ENCODE assay signal across 12 cellular contexts in the genomic region with DNA sequence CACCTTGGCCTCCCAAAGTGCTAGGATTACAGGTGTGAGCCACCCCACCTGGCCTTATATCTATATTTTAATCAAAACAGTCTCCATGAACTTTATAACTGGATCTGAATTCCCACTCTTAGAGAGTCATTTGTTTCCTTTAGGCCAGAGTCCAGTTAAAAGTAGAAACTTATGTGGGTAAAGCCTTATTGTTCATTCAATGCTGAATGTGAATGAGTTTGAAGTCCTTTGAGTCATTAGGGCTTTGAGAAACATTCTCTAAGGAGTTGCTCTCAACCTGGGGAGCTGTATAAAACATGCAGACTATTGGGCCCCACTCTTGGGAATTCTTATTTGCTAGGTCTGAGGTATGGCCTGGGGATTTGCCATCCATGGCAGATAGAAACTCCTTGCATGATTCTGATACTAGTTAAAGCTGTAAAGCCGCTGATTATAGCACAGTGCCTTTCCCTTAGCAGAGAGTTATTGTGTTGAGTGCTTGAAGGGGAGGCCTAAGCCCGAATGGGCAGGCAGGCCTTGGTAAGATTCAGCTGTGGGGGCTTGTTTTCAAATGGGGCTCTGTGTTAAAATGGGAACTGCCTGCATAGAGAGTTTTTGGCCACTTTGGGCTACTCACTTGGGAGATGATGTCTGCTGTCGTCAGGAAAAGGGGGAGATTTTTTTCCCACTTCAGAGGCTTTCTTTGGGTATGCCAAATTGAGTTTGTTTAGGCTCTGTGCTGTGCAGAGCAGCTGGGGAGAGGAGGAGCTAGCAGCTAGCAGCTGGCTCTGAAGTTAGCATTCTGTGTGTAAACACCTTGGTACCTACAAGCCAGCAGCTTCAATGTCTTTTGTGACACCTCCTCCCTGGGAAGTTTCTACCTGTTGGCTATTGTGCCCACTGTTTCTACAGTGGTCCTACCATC.
A peak's percentile ranks its signal among the peaks of the same experiment; 100 is the strongest.
DNase-seq lines count a peak whose midpoint lies in the region; ATAC-seq, FAIRE-seq and TF ChIP-seq lines count a peak whose summit lies in the region.
"Had no signal": no experiment of that assay in that cellular context is flagged by ENCODE, and none has a peak within 500 bp of the region (broad histone marks: within the 10 kb centered on the region; RNA-seq: fewer than 3 reads in every experiment).

No MANE protein-coding gene starts in this region.

- no peaks in the 10 kb centered on the region for H3K79me2 ChIP-seq in H9 (ENCODE audit: insufficient read depth, low read length)
- H3K79me2 ChIP-seq in H1 (ENCODE audit: control insufficient read depth in 1 of 2, insufficient read depth in 2 of 2, low read length in 2 of 2): no peaks in the 10 kb centered on the region
- H3K79me2 ChIP-seq in parathyroid adenoma: no peaks in the 10 kb centered on the region

- no peak overlapping the region for H3K18ac ChIP-seq in H9 (ENCODE audit: insufficient read length, low read depth, low read length)
- peak overlapping the region; percentile 49; the same call in 1 of the 2 replicates for H3K18ac ChIP-seq in H1 (ENCODE audit: extremely low read depth, low read length)

- H3K4me3 Mint-ChIP-seq in H9: peak overlapping the region in 1 of 2 experiments; percentile 34; a peak in 2 of 5 replicates
- H3K4me3 Mint-ChIP-seq: central memory CD8-positive, alpha-beta T cell had no signal

- H2BK120ac ChIP-seq in H9 (ENCODE audit: low read depth, low read length, poor library complexity, severe bottlenecking) (no peak overlapping the region), H1 (replicated peaks; ENCODE audit: low read depth, low read length) (no peak overlapping the region)

- no peaks in the 10 kb centered on the region for H3K36me3 Mint-ChIP-seq in H9 (ENCODE audit: insufficient read depth in 1 of 3, low read depth in 3 of 3)

- H3K4ac ChIP-seq in H9 (ENCODE audit: low read depth, low read length) (no peak overlapping the region), H1 (replicated peaks; ENCODE audit: insufficient read length, low read depth, low read length) (no peak overlapping the region)

- H4K5ac ChIP-seq in H9 (ENCODE audit: insufficient read length, low read depth, low read length) (no peak overlapping the region), H1 (ENCODE audit: insufficient read length, low read depth, low read length) (no peak overlapping the region)

- TF ChIP-seq POLR2A in H1 (IDR thresholded peaks at IDR 0.05; ENCODE audit: control extremely low read depth in 1 of 2, low read depth in 2 of 2, low read length in 2 of 2): no peak

- H4K20me1 ChIP-seq in H9 (ENCODE audit: control insufficient read depth, insufficient read depth, insufficient read length) (no peaks in the 10 kb centered on the region), H1 (replicated peaks in 1 of 2; ENCODE audit: control insufficient read depth in 1 of 2, insufficient read depth in 2 of 2, low read length in 2 of 2) (no peaks in the 10 kb centered on the region)

- H2AFZ ChIP-seq in H9 (ENCODE audit: low read length) (no peak overlapping the region), H1 (ENCODE audit: low read length) (no peak overlapping the region), parathyroid adenoma (peak overlapping the region; percentile 82)

- POLR2A ChIA-PET in H1 (lab: Charles Lee; ENCODE audit: partially characterized antibody): interaction anchor here (0.6 to 1.3 kb wide), 2 partner anchors 13 to 314 kb away, joined by 3 read pairs; no protein-coding TSS in a partner anchor

- H3K56ac ChIP-seq in H9 (ENCODE audit: insufficient read length, low read depth, low read length) (no peak overlapping the region), H1 (replicated peaks; ENCODE audit: insufficient read length, low read depth, low read length) (no peak overlapping the region)

- peak overlapping the region; percentile 4 to 86 (median 55); a peak in 5 of 7 replicates for H3K27ac Mint-ChIP-seq in H9
- H3K27ac Mint-ChIP-seq: activated T-helper 2 cell treated with anti-CD3 and anti-CD28 coated beads, Interferon-gamma antibody, Interleukin-2, Interleukin-4, amounts not matched to agents 10 μg/mL and 5 μg/mL and 100 μg/mL, durations not matched to agents 14 hours and 24 hours and 36 hours had no signal

- H3K4me1 Mint-ChIP-seq in H9: peaks cover 18 to 19% of the 10 kb centered on the region in 2 experiments
- H3K4me1 Mint-ChIP-seq: central memory CD8-positive, alpha-beta T cell had no signal

- H4K91ac ChIP-seq in H9 (ENCODE audit: insufficient read length, low read depth, low read length) (no peak overlapping the region), H1 (replicated peaks; ENCODE audit: insufficient read length, low read length) (no peak overlapping the region)

- H3K23ac ChIP-seq in H9 (ENCODE audit: insufficient read length, low read depth, low read length) (no peak overlapping the region), H1 (ENCODE audit: insufficient read length) (no peak overlapping the region)

- H4K8ac ChIP-seq in H9 (replicated peaks; ENCODE audit: insufficient read length, low read depth, low read length): no peak overlapping the region
- H4K8ac ChIP-seq in H1 (ENCODE audit: extremely low read depth, insufficient read depth, low read length): no peak overlapping the region

- DNase-seq in H9 (no peak), NCI-H345 (lab: John Stamatoyannopoulos, UW) (peak; percentile 48), H1 (ENCODE audit: low read depth in 1 of 2, low spot score in 2 of 2) (no peak), NAMALWA (ENCODE audit: low spot score) (no peak)
- no peak for DNase-seq in stimulated activated CD4-positive, alpha-beta T cell treated with anti-CD3 and anti-CD28 coated beads, Interleukin-4, amount 100 ng/mL, for 24 hours
- DNase-seq: erythroblast, MV-4-11 had no signal

- H3K4me1 ChIP-seq in H9 (ENCODE audit: insufficient read depth, low read length): peaks cover 9% of the 10 kb centered on the region; the same call in 1 of the 2 replicates
- peaks cover 3 to 12% (median 10%) of the 10 kb centered on the region in 4 experiments; a peak in 4 of 7 replicates for H3K4me1 ChIP-seq in H1 (replicated peaks in 1 of 4; ENCODE audit: control insufficient read depth in 3 of 4, insufficient read depth in 4 of 4, low read length in 3 of 4)
- H3K4me1 ChIP-seq in parathyroid adenoma: peaks cover 16% of the 10 kb centered on the region

- H3K27me3 Mint-ChIP-seq in H9 (ENCODE audit: low read depth): no peaks in the 10 kb centered on the region; the same call in 1 of the 2 replicates

- no peak overlapping the region for H3K27ac ChIP-seq in H9 (ENCODE audit: insufficient read length, low read depth, low read length)
- no peak overlapping the region for H3K27ac ChIP-seq in H1 (ENCODE audit: low read depth, low read length)
- peak overlapping the region; percentile 17 for H3K27ac ChIP-seq in parathyroid adenoma

- H3K4me2 ChIP-seq in H9 (ENCODE audit: insufficient read depth, insufficient read length, low read length) (no peak overlapping the region), H1 (ENCODE audit: insufficient read depth in 1 of 2, low read depth in 2 of 2, low read length in 2 of 2) (no peak overlapping the region), parathyroid adenoma (ENCODE audit: low read length) (no peak overlapping the region)

- TF ChIP-seq EP300 in H1 (IDR thresholded peaks at IDR 0.05; ENCODE audit: borderline replicate concordance in 1 of 2, low read depth in 2 of 2, low read length in 2 of 2): no peak

- H2BK20ac ChIP-seq in H9 (ENCODE audit: low read depth, low read length, poor library complexity, severe bottlenecking) (no peak overlapping the region), H1 (ENCODE audit: low read length) (no peak overlapping the region)

- no peaks in the 10 kb centered on the region for H3K9me3 Mint-ChIP-seq in H9
- H3K9me3 Mint-ChIP-seq: activated T-helper 2 cell treated with anti-CD3 and anti-CD28 coated beads, Interferon-gamma antibody, Interleukin-2, Interleukin-4, amounts not matched to agents 10 μg/mL and 5 μg/mL and 100 μg/mL, durations not matched to agents 14 hours and 24 hours and 36 hours; central memory CD8-positive, alpha-beta T cell had no signal

- H3K9me3 ChIP-seq in H9 (ENCODE audit: control insufficient read depth, low read depth, low read length) (no peaks in the 10 kb centered on the region), H1 (ENCODE audit: insufficient read depth in 2 of 2, low read depth in 1 of 2, low read length in 1 of 2) (no peaks in the 10 kb centered on the region), parathyroid adenoma (ENCODE audit: control insufficient read depth, low read length) (no peaks in the 10 kb centered on the region)

- H3K4me3 ChIP-seq in H1 (ENCODE audit: extremely low read depth in 1 of 4, insufficient read depth in 2 of 4, low read depth in 3 of 4, low read length in 4 of 4) (no peak overlapping the region), parathyroid adenoma (ENCODE audit: low read depth, low read length) (no peak overlapping the region)

- TF ChIP-seq RAD21 in H1 (IDR thresholded peaks at IDR 0.05 in 1 of 2, conservative IDR thresholded peaks at IDR 0.05 in 1 of 2; ENCODE audit: low read depth in 2 of 2, low read length in 2 of 2): no peak

- H3K36me3 ChIP-seq in H1 (ENCODE audit: control insufficient read depth in 2 of 4, insufficient read depth in 4 of 4, low read length in 3 of 4): no peaks in the 10 kb centered on the region
- H3K36me3 ChIP-seq in parathyroid adenoma (ENCODE audit: control insufficient read depth, insufficient read depth, low read length): no peaks in the 10 kb centered on the region

- TF ChIP-seq CTCF in H9 (conservative IDR thresholded peaks at IDR 0.05): no peak
- no peak for TF ChIP-seq CTCF in H1 (IDR thresholded peaks at IDR 0.05; ENCODE audit: control extremely low read depth in 1 of 3, insufficient read depth in 1 of 3, low read depth in 1 of 3, low read length in 3 of 3)
- TF ChIP-seq CTCF in parathyroid adenoma (IDR thresholded peaks at IDR 0.05): no peak

- H3K79me1 ChIP-seq in H9 (ENCODE audit: insufficient read depth, low read depth, low read length, poor library complexity, severe bottlenecking) (no peaks in the 10 kb centered on the region), H1 (ENCODE audit: low read depth, low read length) (no peaks in the 10 kb centered on the region)

- WGBS in H9 (ENCODE audit: extremely low coverage, insufficient read length, low lambda C conversion rate): no CpG with 5 or more reads among the region's 3 CpGs
- WGBS in H1 (ENCODE audit: extremely low coverage in 1 of 2, insufficient coverage in 1 of 2, insufficient read length in 1 of 2, insufficient replicate concordance in 2 of 2, low coverage in 1 of 2, low lambda C conversion rate in 2 of 2, missing lambda C conversion rate in 1 of 2), 2 experiments: 52% methylated on average over 3 of the region's 3 CpGs; no CpG with 5 or more reads in 1 of the 2 experiments

- no peak for FAIRE-seq in H1 (lab: Jason Lieb, UNC)

- H3K14ac ChIP-seq in H9 (ENCODE audit: insufficient read depth, low read length) (no peak overlapping the region), H1 (ENCODE audit: insufficient read length) (no peak overlapping the region)

- H2AK5ac ChIP-seq in H9 (ENCODE audit: insufficient read length, low read length) (no peak overlapping the region), H1 (ENCODE audit: low read depth, low read length) (no peak overlapping the region)

- CTCF ChIA-PET in H1 (lab: Charles Lee; ENCODE audit: partially characterized antibody): interaction anchor here (0.9 to 1.1 kb wide), 3 partner anchors 43 to 113 kb away, joined by 3 read pairs; no protein-coding TSS in a partner anchor

- H3K9ac ChIP-seq in H9 (ENCODE audit: extremely low read depth, insufficient read length, low read length) (no peak overlapping the region), H1 (replicated peaks in 1 of 4; ENCODE audit: extremely low read depth in 1 of 4, low read depth in 3 of 4, low read length in 3 of 4) (no peak overlapping the region), parathyroid adenoma (no peak overlapping the region)

- H3K27me3 ChIP-seq in H9 (ENCODE audit: insufficient read depth, low read length) (no peaks in the 10 kb centered on the region), H1 (replicated peaks in 1 of 4; ENCODE audit: control insufficient read depth in 3 of 4, extremely low read depth in 1 of 4, insufficient read depth in 3 of 4, low read length in 3 of 4) (no peaks in the 10 kb centered on the region), parathyroid adenoma (ENCODE audit: control insufficient read depth, insufficient read depth, low read length) (no peaks in the 10 kb centered on the region)

- no peak overlapping the region for H2BK15ac ChIP-seq in H9 (ENCODE audit: low read depth, low read length)
- no peak overlapping the region for H2BK15ac ChIP-seq in H1 (ENCODE audit: low read length)

- H2BK5ac ChIP-seq in H9 (ENCODE audit: insufficient read length, low read length) (no peak overlapping the region), H1 (ENCODE audit: low read depth, low read length) (no peak overlapping the region)

- no peak overlapping the region for H2BK12ac ChIP-seq in H9 (ENCODE audit: insufficient read length, low read depth, low read length)
- H2BK12ac ChIP-seq in H1 (ENCODE audit: low read depth, low read length): no peak overlapping the region

- H3K23me2 ChIP-seq in H9 (ENCODE audit: insufficient read length, low read depth, low read length, poor library complexity, severe bottlenecking): no peaks in the 10 kb centered on the region
- no peaks in the 10 kb centered on the region for H3K23me2 ChIP-seq in H1 (ENCODE audit: low read depth, low read length)

- no peak overlapping the region for H3T11ph ChIP-seq in H9 (ENCODE audit: low read length)

- ATAC-seq in GM21717 (IDR thresholded peaks at IDR 0.05; ENCODE audit: unreplicated experiment) (no peak), HG02938 (IDR thresholded peaks at IDR 0.05; ENCODE audit: unreplicated experiment) (no peak)
